21 cellular contexts compared by ENCODE assay signal in genomic region chr17:82390860-82391435, GRCh38. TPM values are rescaled to one million over a fixed set of nuclear protein-coding genes. Genes with fewer than 3 reads are reported as not detected.
"Had no signal": no experiment of that assay in that cellular context is flagged by ENCODE, and none has a peak within 500 bp of the region (broad histone marks: within the 10 kb centered on the region; RNA-seq: fewer than 3 reads in every experiment).

No MANE protein-coding gene starts in this region.

- ATAC-seq: activated T-cell treated with anti-CD3 and anti-CD28 coated beads, Interleukin-2, amount 50 U/mL, for 4 hours; stimulated activated naive B cell treated with anti-CD40 and anti-IgM and Interleukin-4, amounts not matched to agents 10 μg/mL and 1 μg/mL and 100 μg/mL, for 72 hours; upper lobe of right lung had no signal

- H3K4me1 ChIP-seq: upper lobe of right lung had no signal

- H3K36me3 ChIP-seq: brain microvascular endothelial cell, thoracic aorta had no signal

- FAIRE-seq: colon, islet of Langerhans had no signal

- DNase-seq: activated CD4-positive, alpha-beta T cell treated with anti-CD3 and anti-CD28 coated beads, Interleukin-2, amount 50 U/mL, for 1 hour; activated CD4-positive, CD25-positive, alpha-beta regulatory T cell treated with anti-CD3 and anti-CD28 coated beads, Interleukin-2, amount 50 U/mL, for 72 hours; activated CD8-positive, alpha-beta memory T cell treated with anti-CD3 and anti-CD28 coated beads, Interleukin-2, amount 50 U/mL, for 4 hours; activated naive CD4-positive, alpha-beta T cell treated with anti-CD3 and anti-CD28 coated beads for 36 hours; activated T-cell treated with anti-CD3 and anti-CD28 coated beads, Interleukin-2, amount 50 U/mL, for 4 hours; aorta; brain microvascular endothelial cell; central memory CD4-positive, alpha-beta T cell; endodermal cell; foreskin fibroblast; spleen; stimulated activated CD4-positive, alpha-beta T cell treated with anti-CD3 and anti-CD28 coated beads, Interleukin-4, amount 100 ng/mL, for 4 hours; stimulated activated naive B cell treated with anti-CD40 and anti-IgM and Interleukin-4, amounts not matched to agents 10 μg/mL and 1 μg/mL and 100 μg/mL, for 72 hours; T-helper 9 cell; upper lobe of right lung had no signal

- H3K27me3 ChIP-seq: hepatocyte had no signal

- H2AFZ ChIP-seq: hepatocyte had no signal

- H3K79me2 ChIP-seq: hepatocyte had no signal

- H3K9me3 ChIP-seq: spleen, thoracic aorta, upper lobe of right lung had no signal

- H3K27ac ChIP-seq: brain microvascular endothelial cell, epithelial cell of prostate, hepatocyte, spleen, thoracic aorta, upper lobe of right lung had no signal

- H3K4me3 ChIP-seq: hepatocyte, spleen, thoracic aorta, upper lobe of right lung had no signal

- H3K4me2 ChIP-seq: hepatocyte had no signal

RNA-seq across cellular contexts. Expression of gene UTS2R, which starts 19.4 kb away (rescaled TPM):
- total RNA-seq: activated naive CD4-positive, alpha-beta T cell treated with anti-CD3 and anti-CD28 coated beads for 36 hours; activated T-cell treated with anti-CD3 and anti-CD28 coated beads, Interleukin-2, amount 50 U/mL, for 4 hours; aorta; lung microvascular endothelial cell; upper lobe of right lung had no signal
- polyA plus RNA-seq: aorta, hepatocyte, spleen had no signal

RNA-seq across cellular contexts. Expression of gene TEX19, which starts 31.9 kb away (rescaled TPM):
- total RNA-seq: aorta, hepatocyte, lung microvascular endothelial cell, spleen, thoracic aorta, upper lobe of right lung had no signal
- polyA plus RNA-seq: aorta, hepatocyte, spleen had no signal

RNA-seq across cellular contexts. Expression of gene SECTM1, which starts 57.4 kb away (rescaled TPM):
- total RNA-seq: endodermal cell had no signal
